ENCODE assay signal across 10 cellular contexts in the genomic region with DNA sequence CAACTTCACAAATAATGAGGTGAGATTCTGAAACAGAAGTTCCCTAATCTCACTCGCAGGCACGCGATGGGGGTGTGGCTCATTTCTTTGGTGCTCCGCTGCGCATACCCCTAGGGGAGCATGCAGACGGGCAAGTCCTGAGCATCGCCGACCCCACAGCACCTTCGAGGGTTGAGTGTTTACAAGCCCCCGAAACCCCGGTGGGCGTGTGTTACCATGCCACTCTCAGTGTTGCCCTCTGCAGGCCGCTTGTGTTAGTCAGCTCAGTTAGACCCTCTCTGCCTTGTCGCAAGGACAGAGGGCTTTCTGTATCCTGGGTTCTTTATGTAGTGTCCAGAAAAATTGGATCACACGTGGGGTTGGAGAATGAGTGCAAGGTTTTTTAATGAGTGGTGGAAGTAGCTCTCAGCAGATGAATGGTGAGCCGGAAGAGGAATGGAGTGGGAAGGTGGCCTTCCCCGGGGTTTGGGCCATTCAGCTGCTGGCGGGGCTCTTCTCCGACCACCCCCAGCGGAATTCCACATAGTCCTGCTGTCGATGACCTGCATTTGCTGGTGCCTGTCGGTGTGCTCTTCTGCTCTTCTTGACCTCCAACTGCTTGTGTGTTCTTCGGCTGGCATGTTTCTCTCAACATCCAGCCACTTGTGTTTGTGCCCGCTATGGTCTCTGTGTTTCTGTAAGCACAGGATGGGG.
DNase-seq lines count a peak whose midpoint lies in the region; ATAC-seq, FAIRE-seq and TF ChIP-seq lines count a peak whose summit lies in the region.
"Had no signal": no experiment of that assay in that cellular context is flagged by ENCODE, and none has a peak within 500 bp of the region (broad histone marks: within the 10 kb centered on the region; RNA-seq: fewer than 3 reads in every experiment).

No MANE protein-coding gene starts in this region.

- H3K4me3 Mint-ChIP-seq in H9, result peak overlapping the region; percentile 37 to 49; a peak in 4 of 5 replicates

- no peak overlapping the region for H2BK5ac ChIP-seq in H9 (ENCODE audit: insufficient read length, low read length)

- H3K9me3 Mint-ChIP-seq in H9, result peaks cover under 1 to 8% of the 10 kb centered on the region in 2 experiments; a peak in 3 of 5 replicates

- H3K9ac ChIP-seq in H9 (ENCODE audit: extremely low read depth, insufficient read length, low read length), result no peak overlapping the region
- H3K9ac ChIP-seq in iPS-15b (ENCODE audit: low read depth, low read length), result no peak overlapping the region
- H3K9ac ChIP-seq in kidney (ENCODE audit: low read length in 2 of 2), result no peak overlapping the region

- no peak overlapping the region for H2BK12ac ChIP-seq in H9 (ENCODE audit: insufficient read length, low read depth, low read length)

- no peaks in the 10 kb centered on the region for H3K79me2 ChIP-seq in H9 (ENCODE audit: insufficient read depth, low read length)

- H2BK15ac ChIP-seq in H9 (ENCODE audit: low read depth, low read length), result no peak overlapping the region

- peaks cover 6 to 12% of the 10 kb centered on the region in 2 experiments for H3K4me1 Mint-ChIP-seq in H9

- no peaks in the 10 kb centered on the region for H3K23me2 ChIP-seq in H9 (ENCODE audit: insufficient read length, low read depth, low read length, poor library complexity, severe bottlenecking)

- H3K4me2 ChIP-seq in H9 (ENCODE audit: insufficient read depth, insufficient read length, low read length), result peak overlapping the region; percentile 17

- no peak overlapping the region for H2BK120ac ChIP-seq in H9 (ENCODE audit: low read depth, low read length, poor library complexity, severe bottlenecking)

- FAIRE-seq in kidney (lab: Jason Lieb, UNC), result no peak
- FAIRE-seq: colon had no signal

- H3K4me1 ChIP-seq in H9 (ENCODE audit: insufficient read depth, low read length) (no peaks in the 10 kb centered on the region), iPS-15b (ENCODE audit: control insufficient read depth, insufficient read depth, low read length) (no peaks in the 10 kb centered on the region), kidney (ENCODE audit: control insufficient read depth in 1 of 2, insufficient read depth in 1 of 2, low read depth in 1 of 2, low read length in 2 of 2) (no peaks in the 10 kb centered on the region)

- H3K27ac Mint-ChIP-seq in H9, result no peak overlapping the region

- H3K56ac ChIP-seq in H9 (ENCODE audit: insufficient read length, low read depth, low read length), result no peak overlapping the region

- no peak overlapping the region for H2AK5ac ChIP-seq in H9 (ENCODE audit: insufficient read length, low read length)

- TF ChIP-seq CTCF in GM10248 (IDR thresholded peaks at IDR 0.05; ENCODE audit: control extremely low read depth, extremely low read depth, low read depth, missing control alignments) (peak; percentile 53), H9 (conservative IDR thresholded peaks at IDR 0.05) (peak; percentile 84), coronary artery (IDR thresholded peaks at IDR 0.05) (no peak), kidney (IDR thresholded peaks at IDR 0.05; ENCODE audit: borderline replicate concordance, extremely low read depth, insufficient read depth) (no peak)

- H3K27me3 Mint-ChIP-seq in H9 (ENCODE audit: low read depth), result no peaks in the 10 kb centered on the region; the same call in 1 of the 2 replicates

- H4K91ac ChIP-seq in H9 (ENCODE audit: insufficient read length, low read depth, low read length), result no peak overlapping the region

- intact Hi-C loops in kidney (cut with DNase I), result no loop called here

- no peaks in the 10 kb centered on the region for H3K9me3 ChIP-seq in H9 (ENCODE audit: control insufficient read depth, low read depth, low read length)
- no peaks in the 10 kb centered on the region for H3K9me3 ChIP-seq in iPS-15b (ENCODE audit: control insufficient read depth, insufficient read depth, low read length)
- H3K9me3 ChIP-seq in kidney (ENCODE audit: control insufficient read depth in 1 of 2, low read length in 2 of 2), result peaks cover 0 to 1% of the 10 kb centered on the region in 2 donors

- H2BK20ac ChIP-seq in H9 (ENCODE audit: low read depth, low read length, poor library complexity, severe bottlenecking), result no peak overlapping the region

- H4K20me1 ChIP-seq in H9 (ENCODE audit: control insufficient read depth, insufficient read depth, insufficient read length), result no peaks in the 10 kb centered on the region

- in situ Hi-C loops in SK-MEL-5 (cut with HindIII; ENCODE audit: low pct_unique_long_range_greater_than_20kb, low sequenced_read_pairs), result no loop called here

- no peak for ATAC-seq in HG03439 (IDR thresholded peaks at IDR 0.05; ENCODE audit: unreplicated experiment)

- H3T11ph ChIP-seq in H9 (ENCODE audit: low read length), result no peak overlapping the region

- H3K27me3 ChIP-seq in H9 (ENCODE audit: insufficient read depth, low read length) (no peaks in the 10 kb centered on the region), iPS-15b (ENCODE audit: control insufficient read depth, insufficient read depth, low read length) (no peaks in the 10 kb centered on the region)

- H3K27ac ChIP-seq in H9 (ENCODE audit: insufficient read length, low read depth, low read length) (no peak overlapping the region), coronary artery (no peak overlapping the region), kidney (ENCODE audit: low read depth in 2 of 2, low read length in 2 of 2) (no peak overlapping the region)

- POLR2A ChIA-PET in GM10248 (lab: Yijun Ruan, JAX), result no interaction called here

- peaks cover 0 to 8% (median 1%) of the 10 kb centered on the region in 3 experiments; a peak in 1 of 7 replicates for H3K36me3 Mint-ChIP-seq in H9 (ENCODE audit: insufficient read depth in 1 of 3, low read depth in 3 of 3)

- no peak overlapping the region for H3K4ac ChIP-seq in H9 (ENCODE audit: low read depth, low read length)

- no peak overlapping the region for H3K14ac ChIP-seq in H9 (ENCODE audit: insufficient read depth, low read length)

- no peak overlapping the region for H2AFZ ChIP-seq in H9 (ENCODE audit: low read length)

- WGBS in H9 (ENCODE audit: extremely low coverage, insufficient read length, low lambda C conversion rate), result no CpG with 5 or more reads among the region's 24 CpGs

- no peak overlapping the region for H4K8ac ChIP-seq in H9 (replicated peaks; ENCODE audit: insufficient read length, low read depth, low read length)

- no peak for DNase-seq in GM10248 (ENCODE audit: extremely low spot score)
- DNase-seq in H9, result peak; percentile 93
- peak; percentile 39 for DNase-seq in SK-MEL-5 (ENCODE audit: low read depth, low spot score)
- no peak for DNase-seq in coronary artery (ENCODE audit: low spot score)
- DNase-seq in kidney, result no peak
- no peak for DNase-seq in effector CD4-positive, alpha-beta T cell
- DNase-seq: stimulated activated naive CD4-positive, alpha-beta T cell had no signal

- H3K36me3 ChIP-seq in iPS-15b (ENCODE audit: control insufficient read depth, insufficient read depth, low read length), result no peaks in the 10 kb centered on the region
- no peaks in the 10 kb centered on the region for H3K36me3 ChIP-seq in kidney (ENCODE audit: control insufficient read depth in 1 of 2, insufficient read depth in 2 of 2, low read length in 2 of 2)

- peak overlapping the region; percentile 52 for H3K4me3 ChIP-seq in iPS-15b (ENCODE audit: low read depth, low read length)
- H3K4me3 ChIP-seq in coronary artery, result no peak overlapping the region
- H3K4me3 ChIP-seq in kidney (ENCODE audit: low read length in 2 of 2), result no peak overlapping the region

- H4K5ac ChIP-seq in H9 (ENCODE audit: insufficient read length, low read depth, low read length), result no peak overlapping the region

- H3K79me1 ChIP-seq in H9 (ENCODE audit: insufficient read depth, low read depth, low read length, poor library complexity, severe bottlenecking), result no peaks in the 10 kb centered on the region

- CTCF ChIA-PET in GM10248 (lab: Yijun Ruan, JAX), result interaction anchor here (1.1 to 1.7 kb wide), 3 partner anchors 9 to 361 kb away, joined by 3 to 5 read pairs (median 4); no protein-coding TSS in a partner anchor

- no peak overlapping the region for H3K18ac ChIP-seq in H9 (ENCODE audit: insufficient read length, low read depth, low read length)

- H3K23ac ChIP-seq in H9 (ENCODE audit: insufficient read length, low read depth, low read length), result no peak overlapping the region

Comparison
In these comparisons a context has a peak if more than half of its experiments do, and no peak if none do; other contexts are left out.
1. DNase-seq: peak in H9 (single experiment) and SK-MEL-5 (single experiment); none in GM10248 (single experiment), coronary artery (single experiment), kidney (single experiment) and effector CD4-positive, alpha-beta T cell (single experiment).
2. CTCF ChIP-seq: peak in GM10248 (single experiment) and H9 (single experiment); none in coronary artery (single experiment) and kidney (single experiment).